14 cellular contexts compared by ENCODE assay signal in genomic region chr18:35635171-35635570, GRCh38. TPM values are rescaled to one million over a fixed set of nuclear protein-coding genes. Genes with fewer than 3 reads are reported as not detected.
DNase-seq lines count a peak whose midpoint lies in the region; ATAC-seq and TF ChIP-seq lines count a peak whose summit lies in the region.
"Had no signal": no experiment of that assay in that cellular context is flagged by ENCODE, and none has a peak within 500 bp of the region (broad histone marks: within the 10 kb centered on the region; RNA-seq: fewer than 3 reads in every experiment).

No MANE protein-coding gene starts in this region.

- H3K36me3 ChIP-seq in RWPE2 (ENCODE audit: low read depth) (0 out of 2 replicates have a peak, but pooled peaks cover 3% of the 10 kb centered on the region), psoas muscle (ENCODE audit: insufficient read depth in 1 of 2, low read depth in 1 of 2) (no peaks in the 10 kb centered on the region)

- WGBS in psoas muscle, 3 donors: 5 to 10% (median 7%) methylated on average over 2 of the region's 2 CpGs

- no peaks in the 10 kb centered on the region for H3K27me3 ChIP-seq in RWPE2 (ENCODE audit: insufficient read depth, poor library complexity, severe bottlenecking)
- no peaks in the 10 kb centered on the region for H3K27me3 ChIP-seq in psoas muscle (ENCODE audit: insufficient read depth in 3 of 3, low read length in 2 of 3)

- intact Hi-C loops in psoas muscle (cut with DNase I): no loop called here

- no peak for TF ChIP-seq CTCF in RWPE2 (IDR thresholded peaks at IDR 0.05; ENCODE audit: poor library complexity, severe bottlenecking)
- no peak for TF ChIP-seq CTCF in foreskin fibroblast (IDR thresholded peaks at IDR 0.05; ENCODE audit: low read depth, low read length)
- TF ChIP-seq CTCF in psoas muscle (IDR thresholded peaks at IDR 0.05): no peak

- H3K4me1 ChIP-seq in RWPE2 (ENCODE audit: insufficient read depth, poor library complexity, severe bottlenecking): peaks cover 30% of the 10 kb centered on the region
- H3K4me1 ChIP-seq in psoas muscle: peaks cover 19% of the 10 kb centered on the region

- H3K27ac ChIP-seq in RWPE2 (ENCODE audit: poor library complexity, severe bottlenecking) (peak overlapping the region; percentile 91), psoas muscle (peak overlapping the region; percentile 72)
- H3K27ac ChIP-seq: C4-2B had no signal

- no peaks in the 10 kb centered on the region for H3K9me3 ChIP-seq in RWPE2 (ENCODE audit: severe bottlenecking)
- H3K9me3 ChIP-seq in psoas muscle: no peaks in the 10 kb centered on the region

- peak; percentile 73 for DNase-seq in EH (ENCODE audit: low read depth)
- DNase-seq in RWPE2 (ENCODE audit: low spot score): peak; percentile 44
- peak; percentile 73 to 83 for DNase-seq in foreskin fibroblast
- peak in 1 of 2 donors; percentile 53 for DNase-seq in psoas muscle
- DNase-seq in COLO829 (ENCODE audit: low spot score): no peak
- no peak for DNase-seq in SIG-M5 (lab: John Stamatoyannopoulos, UW)
- no peak for DNase-seq in DMS53 (lab: John Stamatoyannopoulos, UW)
- DNase-seq: activated B cell treated with CpG ODN at 0.5 μM for 24 hours; activated CD8-positive, alpha-beta memory T cell treated with anti-CD3 and anti-CD28 coated beads, Interleukin-2, amount 50 U/mL, for 4 hours; head of caudate nucleus; KG1; NCI-H1694 treated with DMSO at 0.1 percent for 48 hours had no signal

- H3K4me3 ChIP-seq in RWPE2 (ENCODE audit: severe bottlenecking) (no peak overlapping the region), foreskin fibroblast (ENCODE audit: low read depth in 1 of 2, low read length in 2 of 2) (no peak overlapping the region), psoas muscle (no peak overlapping the region)

- ATAC-seq in RWPE2 (ENCODE audit: low read depth) (peak; percentile 94), psoas muscle (peak; percentile 99 to 100 (median 100)), HG02885 (IDR thresholded peaks at IDR 0.05; ENCODE audit: poor library complexity, unreplicated experiment) (no peak)

RNA-seq across cellular contexts. Expression of gene GALNT1, which starts 53.6 kb away (rescaled TPM):
- 10 to 100 TPM; 29.5 to 58.7 (median 52.6) TPM for total RNA-seq in psoas muscle
- 10 to 100 TPM; 23.7 to 70.3 (median 32.5) TPM for polyA plus RNA-seq in psoas muscle

Comparison
In these comparisons a context has a peak if more than half of its experiments do, and no peak if none do; other contexts are left out.
1. DNase-seq: peak in EH (single experiment), RWPE2 (single experiment) and foreskin fibroblast (2 of 2); none in COLO829 (single experiment), SIG-M5 (single experiment) and DMS53 (single experiment).